8 cellular contexts compared by ENCODE assay signal in genomic region chr1:220732621-220733020, GRCh38. TPM values are rescaled to one million over a fixed set of nuclear protein-coding genes. Genes with fewer than 3 reads are reported as not detected.
A peak's percentile ranks its signal among the peaks of the same experiment; 100 is the strongest.
DNase-seq lines count a peak whose midpoint lies in the region; ATAC-seq, FAIRE-seq and TF ChIP-seq lines count a peak whose summit lies in the region.

No MANE protein-coding gene starts in this region.

- peak overlapping the region; percentile 80 for H3K4me2 ChIP-seq in OCI-LY3 (ENCODE audit: low read length)

- H3K4me1 ChIP-seq in OCI-LY3 (ENCODE audit: low read length), result peaks cover 12% of the 10 kb centered on the region
- peaks cover 2 to 3% of the 10 kb centered on the region in 2 donors for H3K4me1 ChIP-seq in small intestine (ENCODE audit: control insufficient read depth in 2 of 2, insufficient read depth in 1 of 2, low read depth in 1 of 2, low read length in 1 of 2)

- H3K27ac ChIP-seq in OCI-LY3 (ENCODE audit: low read length) (no peak overlapping the region), small intestine (ENCODE audit: low read depth in 1 of 2, low read length in 1 of 2) (peak overlapping the region; percentile 73 to 81)

- FAIRE-seq in small intestine (lab: Jason Lieb, UNC), result no peak

- H3K9me3 ChIP-seq in OCI-LY3 (ENCODE audit: insufficient read depth, low read length), result no peaks in the 10 kb centered on the region
- no peaks in the 10 kb centered on the region for H3K9me3 ChIP-seq in small intestine (ENCODE audit: control insufficient read depth, low read depth)

- no peaks in the 10 kb centered on the region for H3K79me2 ChIP-seq in OCI-LY3 (ENCODE audit: low read length)

- no peak overlapping the region for H3K9ac ChIP-seq in OCI-LY3 (ENCODE audit: low read length)

- intact Hi-C loops in Right ventricle myocardium superior (cut with DNase I), result loop anchor here (2.0 kb wide), 1 partner anchor 42 kb away; the partner anchor contains the start of gene C1orf115

- no peak for TF ChIP-seq CTCF in OCI-LY3 (IDR thresholded peaks at IDR 0.05; ENCODE audit: low read depth, low read length)

- no peaks in the 10 kb centered on the region for H3K27me3 ChIP-seq in OCI-LY3 (ENCODE audit: low read depth, low read length)
- no peaks in the 10 kb centered on the region for H3K27me3 ChIP-seq in small intestine (ENCODE audit: control insufficient read depth in 2 of 2, insufficient read depth in 2 of 2, low read length in 2 of 2)

- H3K36me3 ChIP-seq in OCI-LY3 (replicated peaks; ENCODE audit: low read depth, low read length), result no peaks in the 10 kb centered on the region
- no peaks in the 10 kb centered on the region for H3K36me3 ChIP-seq in small intestine (ENCODE audit: control insufficient read depth in 2 of 2, insufficient read depth in 2 of 2, low read length in 2 of 2)

- H3K4me3 ChIP-seq in OCI-LY3 (ENCODE audit: low read length) (peak overlapping the region; percentile 70), small intestine (ENCODE audit: low read depth in 1 of 2, low read length in 2 of 2) (peak overlapping the region in 1 of 2 donors; percentile 7)

- peak overlapping the region; percentile 91 for H2AFZ ChIP-seq in OCI-LY3 (ENCODE audit: low read depth, low read length)

- DNase-seq in Right ventricle myocardium superior (no peak), small intestine (peak; percentile 23), HUDEP-2 (lab: John Stamatoyannopoulos, UW; ENCODE audit: unreplicated experiment in 76 of 76) (no peak), hepatic stellate cell (ENCODE audit: low spot score) (no peak), 8988T (no peak), HK-2 (ENCODE audit: unreplicated experiment) (no peak)

- ATAC-seq in GM21526 (IDR thresholded peaks at IDR 0.05; ENCODE audit: low FRiP score, unreplicated experiment), result peak; percentile 19
- ATAC-seq in Right ventricle myocardium superior (ENCODE audit: poor library complexity), result peak; percentile 82

- WGBS in small intestine, 3 donors, result 20 to 61% (median 55%) methylated on average over 7 of the region's 7 CpGs

- H4K20me1 ChIP-seq in OCI-LY3 (ENCODE audit: insufficient read depth, low read length), result no peaks in the 10 kb centered on the region

RNA-seq across cellular contexts. Expression of gene MTARC2, which starts 15.5 kb away (rescaled TPM):
- 23.2 TPM for total RNA-seq in Right ventricle myocardium superior
- polyA plus RNA-seq in small intestine, result 10 to 100 TPM; 31.8 to 93.5 (median 76.2) TPM

RNA-seq across cellular contexts. Expression of gene C1orf115, which starts 42.5 kb away (rescaled TPM):
- 21.0 TPM for total RNA-seq in Right ventricle myocardium superior
- 100 to 1,000 TPM in 2 of 3 donors, 10 to 100 TPM in 1; 60.5 to 456 (median 313) TPM for polyA plus RNA-seq in small intestine

RNA-seq across cellular contexts. Expression of gene MTARC1, which starts 54.1 kb away (rescaled TPM):
- total RNA-seq in Right ventricle myocardium superior, result 6.9 TPM
- polyA plus RNA-seq in small intestine, result 10 to 100 TPM in 1 of 3 donors, 1 to 10 TPM in 2; 5.4 to 20.2 (median 8.7) TPM
